ENCODE assay signal across 12 cellular contexts in genomic region chr22:49671331-49672012, GRCh38.
DNase-seq lines count a peak whose midpoint lies in the region; ATAC-seq, FAIRE-seq and TF ChIP-seq lines count a peak whose summit lies in the region.
"Had no signal": no experiment of that assay in that cellular context is flagged by ENCODE, and none has a peak within 500 bp of the region (broad histone marks: within the 10 kb centered on the region; RNA-seq: fewer than 3 reads in every experiment).

No MANE protein-coding gene starts in this region.

- H3K27ac Mint-ChIP-seq in activated naive CD8-positive, alpha-beta T cell: no peak overlapping the region
- H3K27ac Mint-ChIP-seq in naive thymus-derived CD4-positive, alpha-beta T cell: peak overlapping the region in 7 of 9 donors; percentile 23 to 78 (median 38)

- FAIRE-seq in GM12892 (lab: Jason Lieb, UNC): no peak
- FAIRE-seq: frontal cortex had no signal

- DNase-seq in left ventricle myocardium superior (peak; percentile 19), right atrium auricular region (ENCODE audit: low spot score) (no peak), erythroblast (lab: John Stamatoyannopoulos, UW) (no peak), GM12892 (ENCODE audit: insufficient read length) (no peak), GM03348 (ENCODE audit: low spot score) (no peak)
- no peak for DNase-seq in naive thymus-derived CD4-positive, alpha-beta T cell
- DNase-seq: NCI-H1417 had no signal

- no peak overlapping the region for H3K27ac ChIP-seq in right atrium auricular region
- no peak overlapping the region for H3K27ac ChIP-seq in naive thymus-derived CD4-positive, alpha-beta T cell (ENCODE audit: low read depth, low read length)
- H3K27ac ChIP-seq: tibial artery had no signal

- H3K4me3 Mint-ChIP-seq in activated naive CD8-positive, alpha-beta T cell: peak overlapping the region; percentile 81
- H3K4me3 Mint-ChIP-seq in naive thymus-derived CD4-positive, alpha-beta T cell: peak overlapping the region; percentile 49 to 89 (median 78)

- H3K36me3 ChIP-seq in right atrium auricular region: no peaks in the 10 kb centered on the region
- no peaks in the 10 kb centered on the region for H3K36me3 ChIP-seq in naive thymus-derived CD4-positive, alpha-beta T cell (ENCODE audit: control insufficient read depth in 2 of 3, insufficient read depth in 3 of 3, low read length in 3 of 3)
- H3K36me3 ChIP-seq: tibial artery had no signal

- POLR2A ChIA-PET in naive thymus-derived CD4-positive, alpha-beta T cell (lab: Charles Lee): no interaction called here

- TF ChIP-seq POLR2A in erythroblast (IDR thresholded peaks at IDR 0.05; ENCODE audit: low read length) (no peak), GM12892 (IDR thresholded peaks at IDR 0.05; ENCODE audit: low read depth, low read length) (no peak)

- intact Hi-C loops in left ventricle myocardium superior (cut with micrococcal nuclease): no loop called here
- intact Hi-C loops in naive thymus-derived CD4-positive, alpha-beta T cell (cut with micrococcal nuclease): loop anchor here in 1 of 2 donors (2.0 kb wide), 1 partner anchor 21 kb away; no protein-coding TSS in a partner anchor

- H3K27me3 ChIP-seq in right atrium auricular region: peaks cover 0 to 6% of the 10 kb centered on the region in 2 donors
- no peaks in the 10 kb centered on the region for H3K27me3 ChIP-seq in naive thymus-derived CD4-positive, alpha-beta T cell (ENCODE audit: control insufficient read depth in 2 of 2, insufficient read depth in 2 of 2, low read length in 2 of 2)

- no peak for TF ChIP-seq CTCF in right atrium auricular region (IDR thresholded peaks at IDR 0.05)

- H3K27me3 Mint-ChIP-seq in activated naive CD8-positive, alpha-beta T cell: peaks cover 9% of the 10 kb centered on the region
- peaks cover 10 to 50% (median 10%) of the 10 kb centered on the region in 5 donors for H3K27me3 Mint-ChIP-seq in naive thymus-derived CD4-positive, alpha-beta T cell

- H3K9me3 ChIP-seq in right atrium auricular region: no peaks in the 10 kb centered on the region
- H3K9me3 ChIP-seq in naive thymus-derived CD4-positive, alpha-beta T cell (ENCODE audit: control insufficient read depth in 2 of 3, low read length in 3 of 3): no peaks in the 10 kb centered on the region
- H3K9me3 ChIP-seq: tibial artery had no signal

- H3K4me1 Mint-ChIP-seq in activated naive CD8-positive, alpha-beta T cell (ENCODE audit: low read depth): peaks cover 29% of the 10 kb centered on the region
- H3K4me1 Mint-ChIP-seq in naive thymus-derived CD4-positive, alpha-beta T cell: peaks cover 14 to 33% (median 26%) of the 10 kb centered on the region in 7 donors

- ATAC-seq in left ventricle myocardium superior (no peak), GM21447 (IDR thresholded peaks at IDR 0.05; ENCODE audit: unreplicated experiment) (no peak)
- ATAC-seq in naive thymus-derived CD4-positive, alpha-beta T cell: peak; percentile 26
- ATAC-seq: left colon had no signal

- H3K36me3 Mint-ChIP-seq in activated naive CD8-positive, alpha-beta T cell: no peaks in the 10 kb centered on the region
- peaks cover 0 to 3% (median 0%) of the 10 kb centered on the region in 5 donors for H3K36me3 Mint-ChIP-seq in naive thymus-derived CD4-positive, alpha-beta T cell

- no peaks in the 10 kb centered on the region for H3K9me3 Mint-ChIP-seq in activated naive CD8-positive, alpha-beta T cell (ENCODE audit: low read depth)
- peaks cover 0 to 2% (median 0%) of the 10 kb centered on the region in 11 donors for H3K9me3 Mint-ChIP-seq in naive thymus-derived CD4-positive, alpha-beta T cell

- H3K4me3 ChIP-seq in right atrium auricular region: peak overlapping the region in 1 of 2 donors; percentile 49
- no peak overlapping the region for H3K4me3 ChIP-seq in naive thymus-derived CD4-positive, alpha-beta T cell (ENCODE audit: low read length)

- CTCF ChIA-PET in naive thymus-derived CD4-positive, alpha-beta T cell (lab: Charles Lee): no interaction called here

- peaks cover 0 to 23% of the 10 kb centered on the region in 2 donors for H3K4me1 ChIP-seq in right atrium auricular region
- H3K4me1 ChIP-seq in naive thymus-derived CD4-positive, alpha-beta T cell (ENCODE audit: control insufficient read depth in 2 of 2, insufficient read depth in 2 of 2, low read length in 2 of 2): peaks cover 5 to 19% of the 10 kb centered on the region in 2 donors
